ENCODE assay signal across 8 cellular contexts in genomic region chr2:37832590-37833197, GRCh38.
A peak's percentile ranks its signal among the peaks of the same experiment; 100 is the strongest.
DNase-seq lines count a peak whose midpoint lies in the region; FAIRE-seq and TF ChIP-seq lines count a peak whose summit lies in the region.

No MANE protein-coding gene starts in this region.

- H3K36me3 ChIP-seq in endodermal cell (ENCODE audit: control insufficient read depth, insufficient read depth, low read length): no peaks in the 10 kb centered on the region

- TF ChIP-seq CTCF in endodermal cell (conservative IDR thresholded peaks at IDR 0.05): peak; percentile 89

- H3K4me1 Mint-ChIP-seq in endodermal cell: peaks cover 37% of the 10 kb centered on the region

- H3K9ac ChIP-seq in endodermal cell (ENCODE audit: extremely low read depth, low read length, poor library complexity, severe bottlenecking): no peak overlapping the region

- WGBS in endodermal cell (ENCODE audit: insufficient coverage in 1 of 2, insufficient read length in 1 of 2), 2 experiments: 25 to 43% methylated on average over 2 to 3 of the region's 3 CpGs

- no peak overlapping the region for H3K4me3 Mint-ChIP-seq in endodermal cell

- no peak overlapping the region for H3K27ac ChIP-seq in endodermal cell (ENCODE audit: low read depth, low read length)

- H3K4me1 ChIP-seq in endodermal cell (ENCODE audit: control insufficient read depth, insufficient read depth, low read length): peaks cover 19% of the 10 kb centered on the region

- H3K36me3 Mint-ChIP-seq in endodermal cell (ENCODE audit: low read depth): no peaks in the 10 kb centered on the region

- FAIRE-seq in HTR-8/SVneo (lab: Jason Lieb, UNC): peak; percentile 96

- no peak overlapping the region for H3K27ac Mint-ChIP-seq in endodermal cell

- no peaks in the 10 kb centered on the region for H3K9me3 Mint-ChIP-seq in endodermal cell

- DNase-seq in activated gamma-delta T cell treated with Interleukin-2 at 50 U/mL for 16 hours: peak; percentile 86
- no peak for DNase-seq in activated gamma-delta T cell (lab: John Stamatoyannopoulos, UW)
- DNase-seq in HTR-8/SVneo (ENCODE audit: insufficient read length, low spot score): peak; percentile 82
- peak; percentile 46 to 87 for DNase-seq in NOMO-1 (lab: John Stamatoyannopoulos, UW; ENCODE audit: unreplicated experiment in 2 of 2)
- peak; percentile 57 to 77 for DNase-seq in activated CD8-positive, alpha-beta memory T cell treated with anti-CD3 and anti-CD28 coated beads for 1 hour (ENCODE audit: extremely low read depth in 1 of 2, low read depth in 1 of 2)
- DNase-seq in endodermal cell: peak; percentile 96
- DNase-seq in middle frontal gyrus (ENCODE audit: extremely low spot score, low spot score): peak; percentile 42
- DNase-seq in stimulated activated CD8-positive, alpha-beta memory T cell treated with anti-CD3 and anti-CD28 coated beads, Interleukin-4, amount 100 ng/mL, for 4 hours (ENCODE audit: low read depth in 2 of 2, low spot score in 1 of 2): peak; percentile 58 to 82

- peaks cover 9% of the 10 kb centered on the region for H3K27me3 Mint-ChIP-seq in endodermal cell (ENCODE audit: insufficient read depth)

- H3K27me3 ChIP-seq in endodermal cell (ENCODE audit: control insufficient read depth, insufficient read depth, low read length, poor library complexity, severe bottlenecking): no peaks in the 10 kb centered on the region

- H3K9me3 ChIP-seq in endodermal cell (ENCODE audit: control insufficient read depth, low read length): no peaks in the 10 kb centered on the region

- no peak overlapping the region for H3K4me3 ChIP-seq in endodermal cell (ENCODE audit: low read length)
